ENCODE assay signal across 16 cellular contexts in genomic region chr7:159115601-159116501, GRCh38. TPM values are rescaled to one million over a fixed set of nuclear protein-coding genes. Genes with fewer than 3 reads are reported as not detected.
A peak's percentile ranks its signal among the peaks of the same experiment; 100 is the strongest.
DNase-seq lines count a peak whose midpoint lies in the region; ATAC-seq, FAIRE-seq and TF ChIP-seq lines count a peak whose summit lies in the region.
"Had no signal": no experiment of that assay in that cellular context is flagged by ENCODE, and none has a peak within 500 bp of the region (broad histone marks: within the 10 kb centered on the region; RNA-seq: fewer than 3 reads in every experiment).

No MANE protein-coding gene starts in this region.

- no peak for FAIRE-seq in pancreas (lab: Jason Lieb, UNC)
- FAIRE-seq in GM12891 (lab: Jason Lieb, UNC): no peak
- FAIRE-seq: endometrium had no signal

- 19 to 34% methylated on average over 16 to 19 of the region's 19 CpGs for WGBS in body of pancreas, 2 donors
- WGBS in pancreas, 2 donors: 18 to 21% methylated on average over 19 of the region's 19 CpGs

- TF ChIP-seq CTCF in body of pancreas (IDR thresholded peaks at IDR 0.05) (peak in 5 of 7 experiments; percentile 18 to 66 (median 55)), pancreas (IDR thresholded peaks at IDR 0.05) (no peak)

- H3K27ac ChIP-seq in body of pancreas: peak overlapping the region; percentile 87 to 97 (median 90)
- peak overlapping the region; percentile 79 to 96 (median 86) for H3K27ac ChIP-seq in pancreas
- H3K27ac ChIP-seq: transverse colon had no signal

- H3K9me3 ChIP-seq in body of pancreas (no peaks in the 10 kb centered on the region), pancreas (no peaks in the 10 kb centered on the region)
- H3K9me3 ChIP-seq: transverse colon had no signal

- peak; percentile 88 for ATAC-seq in body of pancreas
- peak; percentile 80 to 86 (median 82) for ATAC-seq in pancreas

- H3K4me1 ChIP-seq in body of pancreas (peaks cover 46% of the 10 kb centered on the region), pancreas (peaks cover 0 to 8% (median 0%) of the 10 kb centered on the region in 3 donors)

- H3K4me3 ChIP-seq in H7 (ENCODE audit: insufficient read depth, low read depth, low read length) (no peak overlapping the region), body of pancreas (no peak overlapping the region), pancreas (peak overlapping the region in 2 of 4 donors; percentile 19 to 36)
- H3K4me3 ChIP-seq: transverse colon had no signal

- DNase-seq in NCI-H2196 treated with DMSO at 0.1 percent for 48 hours (lab: John Stamatoyannopoulos, UW; ENCODE audit: unreplicated experiment): peak; percentile 1
- no peak for DNase-seq in NCI-H2196 (lab: John Stamatoyannopoulos, UW; ENCODE audit: unreplicated experiment)
- peak; percentile 44 for DNase-seq in H7
- peak; percentile 91 to 95 (median 94) for DNase-seq in body of pancreas
- peak; percentile 75 to 96 (median 91) for DNase-seq in pancreas
- DNase-seq in SKM-1 treated with dmso at 0.1 percent for 144 hours (lab: John Stamatoyannopoulos, UW; ENCODE audit: unreplicated experiment): no peak
- no peak for DNase-seq in superior temporal gyrus (ENCODE audit: extremely low spot score)
- no peak for DNase-seq in GM12891 (ENCODE audit: insufficient read length, low spot score)
- DNase-seq: activated CD8-positive, alpha-beta memory T cell treated with anti-CD3 and anti-CD28 coated beads, Interleukin-2, amount 50 U/mL, for 4 hours; stimulated activated CD4-positive, alpha-beta T cell treated with anti-CD3 and anti-CD28 coated beads, Interleukin-4, amount 100 ng/mL, for 4 hours; T-helper 2 cell; transverse colon had no signal

- no peaks in the 10 kb centered on the region for H3K27me3 ChIP-seq in H7 (ENCODE audit: control insufficient read depth, insufficient read depth, low read length)
- H3K27me3 ChIP-seq in body of pancreas: no peaks in the 10 kb centered on the region
- no peaks in the 10 kb centered on the region for H3K27me3 ChIP-seq in pancreas

- H3K36me3 ChIP-seq in H7 (replicated peaks; ENCODE audit: control insufficient read depth, insufficient read depth, low read length) (no peaks in the 10 kb centered on the region), body of pancreas (replicated peaks in 1 of 2; ENCODE audit: insufficient read depth in 1 of 2, low read depth in 2 of 2) (no peaks in the 10 kb centered on the region), pancreas (no peaks in the 10 kb centered on the region)
- H3K36me3 ChIP-seq: transverse colon had no signal

- intact Hi-C loops in body of pancreas (cut with DNase I): no loop called here
- intact Hi-C loops in pancreas (cut with DNase I): no loop called here

- peak; percentile 60 to 90 (median 80) for TF ChIP-seq POLR2A in body of pancreas (IDR thresholded peaks at IDR 0.05)
- no peak for TF ChIP-seq POLR2A in GM12891 (IDR thresholded peaks at IDR 0.05; ENCODE audit: low read depth, low read length)

TF ChIP-seq in GM12891, 5 proteins besides CTCF, POLR2A, EP300 and RAD21:
- TF ChIP-seq POU2F2 (IDR thresholded peaks at IDR 0.05; ENCODE audit: low read depth, low read length) (no peak), PAX5 (IDR thresholded peaks at IDR 0.05; ENCODE audit: insufficient read depth, low read length, severe bottlenecking) (no peak), POLR2AphosphoS5 (IDR thresholded peaks at IDR 0.05; ENCODE audit: low read depth, low read length) (no peak), SPI1 (IDR thresholded peaks at IDR 0.05; ENCODE audit: low read depth, low read length) (no peak), TAF1 (IDR thresholded peaks at IDR 0.05; ENCODE audit: low read depth, low read length) (no peak)
TF ChIP-seq in GM12891: peak in this region for 0.

RNA-seq across cellular contexts. Expression of gene VIPR2, which starts 28.8 kb away (rescaled TPM):
- total RNA-seq in H7 (2014; rRNA removed; shearing (Covaris generic)): 2.5 and 3.5 TPM in 2 replicates
- total RNA-seq in body of pancreas: 10 to 100 TPM; 10.9 to 18.2 TPM
- total RNA-seq in pancreas: 10 to 100 TPM in 4 of 6 donors, 1 to 10 TPM in 2; 3.7 to 13.7 (median 11.3) TPM
- 10 to 100 TPM; 10.2 TPM for polyA plus RNA-seq in pancreas
- not detected for polyA plus RNA-seq in GM12891 (2012; ENCODE audit: low read depth, missing spikeins)
- total RNA-seq: fibroblast of villous mesenchyme, HT1080, lung microvascular endothelial cell had no signal

Comparison
In these comparisons a context has a peak if more than half of its experiments do, and no peak if none do; other contexts are left out.
1. DNase-seq: peak in NCI-H2196 treated with DMSO at 0.1 percent for 48 hours (single experiment), H7 (single experiment), body of pancreas (4 of 4) and pancreas (6 of 6); none in NCI-H2196 (single experiment), SKM-1 treated with dmso at 0.1 percent for 144 hours (single experiment), superior temporal gyrus (single experiment) and GM12891 (single experiment).
2. CTCF ChIP-seq: peak in body of pancreas (5 of 7); none in pancreas (0 of 4).